In genomic region chr9:93326654-93327053, GRCh38 we compare ENCODE assay signal across 1 cellular context.
TF ChIP-seq lines count a peak whose summit lies in the region.

No MANE protein-coding gene starts in this region.

TF ChIP-seq in HepG2, 621 proteins besides CTCF, POLR2A, EP300 and RAD21 (continued from another document and continues in another):
- TF ChIP-seq STAT6 (CRISPR knock-in tag; IDR thresholded peaks at IDR 0.05; ENCODE audit: borderline replicate concordance) (no peak), ZNF296 (CRISPR knock-in tag; conservative IDR thresholded peaks at IDR 0.05) (no peak), CREM (IDR thresholded peaks at IDR 0.05) (no peak), CREM (CRISPR knock-in tag; IDR thresholded peaks at IDR 0.05) (no peak), ZNF75D (CRISPR knock-in tag; IDR thresholded peaks at IDR 0.05; ENCODE audit: borderline replicate concordance) (no peak), XBP1 (CRISPR knock-in tag; IDR thresholded peaks at IDR 0.05) (no peak), ZNF235 (CRISPR knock-in tag; IDR thresholded peaks at IDR 0.05; ENCODE audit: borderline replicate concordance) (no peak), ASH2L (IDR thresholded peaks at IDR 0.05; ENCODE audit: insufficient read length, low read depth, low read length) (no peak), RNF2 (conservative IDR thresholded peaks at IDR 0.05; ENCODE audit: low read depth) (no peak), BCL6 (CRISPR knock-in tag; IDR thresholded peaks at IDR 0.05) (no peak), HOXD1 (CRISPR knock-in tag; IDR thresholded peaks at IDR 0.05) (no peak), HINFP (CRISPR knock-in tag; IDR thresholded peaks at IDR 0.05; ENCODE audit: low read depth) (no peak), ZNF674 (CRISPR knock-in tag; IDR thresholded peaks at IDR 0.05; ENCODE audit: low read depth) (no peak), ZFP41 (CRISPR knock-in tag; IDR thresholded peaks at IDR 0.05; ENCODE audit: borderline replicate concordance) (no peak), PITX1 (CRISPR knock-in tag; IDR thresholded peaks at IDR 0.05) (no peak), ATF7-NPFF (CRISPR knock-in tag; IDR thresholded peaks at IDR 0.05; ENCODE audit: low read depth) (no peak), ZNF513 (CRISPR knock-in tag; conservative IDR thresholded peaks at IDR 0.05) (no peak), POGK (CRISPR knock-in tag; conservative IDR thresholded peaks at IDR 0.05) (no peak), TMF1 (CRISPR knock-in tag; IDR thresholded peaks at IDR 0.05; ENCODE audit: low read depth) (no peak), HBP1 (CRISPR knock-in tag; IDR thresholded peaks at IDR 0.05; ENCODE audit: low read depth) (peak; percentile 38; the same call in 1 of the 2 replicates), ZNF788 (CRISPR knock-in tag; IDR thresholded peaks at IDR 0.05; ENCODE audit: borderline replicate concordance) (no peak), HOXA7 (CRISPR knock-in tag; IDR thresholded peaks at IDR 0.05) (no peak), CBFB (CRISPR knock-in tag; IDR thresholded peaks at IDR 0.05) (no peak), NCOA2 (CRISPR knock-in tag; IDR thresholded peaks at IDR 0.05) (no peak), ARID3A (IDR thresholded peaks at IDR 0.05; ENCODE audit: low read depth, low read length) (no peak), TP53 (CRISPR knock-in tag; conservative IDR thresholded peaks at IDR 0.05) (no peak), ZNF589 (CRISPR knock-in tag; conservative IDR thresholded peaks at IDR 0.05) (no peak), ZIK1 (CRISPR knock-in tag; IDR thresholded peaks at IDR 0.05; ENCODE audit: borderline replicate concordance, low read depth) (no peak), ESRRA (CRISPR knock-in tag; IDR thresholded peaks at IDR 0.05; ENCODE audit: low read depth) (no peak), CSRNP2 (CRISPR knock-in tag; conservative IDR thresholded peaks at IDR 0.05; ENCODE audit: low read depth) (no peak), REST (IDR thresholded peaks at IDR 0.05; ENCODE audit: borderline replicate concordance in 1 of 2, low read depth in 1 of 2, low read length in 2 of 2) (no peak), KLF15 (CRISPR knock-in tag; IDR thresholded peaks at IDR 0.05; ENCODE audit: borderline replicate concordance) (no peak), AKNA (CRISPR knock-in tag; IDR thresholded peaks at IDR 0.05; ENCODE audit: borderline replicate concordance) (no peak), FOXM1 (CRISPR knock-in tag; IDR thresholded peaks at IDR 0.05) (no peak), FOXA1 (IDR thresholded peaks at IDR 0.05) (no peak), FOXA1 (CRISPR knock-in tag; IDR thresholded peaks at IDR 0.05) (no peak)
